8 cellular contexts compared by ENCODE assay signal in genomic region chr11:68751331-68751856, GRCh38. TPM values are rescaled to one million over a fixed set of nuclear protein-coding genes. Genes with fewer than 3 reads are reported as not detected.
DNase-seq lines count a peak whose midpoint lies in the region; ATAC-seq, FAIRE-seq and TF ChIP-seq lines count a peak whose summit lies in the region.

TESMIN (minus strand) TSS chr11:68751520; CDS start chr11:68750660, 860 bp downstream.

- peak within 1 kb of the TSS in 1 of 2 donors; percentile 89 for H3K27ac Mint-ChIP-seq in activated naive CD4-positive, alpha-beta T cell treated with anti-CD3 and anti-CD28 coated beads, Interleukin-2, amount 50 U/mL, for 72 hours

- TF ChIP-seq POLR2A in GM18526 (IDR thresholded peaks at IDR 0.05; ENCODE audit: extremely low read depth, insufficient read length), result peak; percentile 34
- TF ChIP-seq POLR2A in prostate gland (IDR thresholded peaks at IDR 0.05), result peak; percentile 49

- no peaks in the 10 kb centered on the region for H3K36me3 ChIP-seq in prostate gland

- DNase-seq in MV-4-11 (lab: John Stamatoyannopoulos, UW) (peak; percentile 79), SW 1271 (lab: John Stamatoyannopoulos, UW) (peak; percentile 67 to 79), Right ventricle myocardium superior (peak; percentile 92), prostate gland (ENCODE audit: low spot score) (peak; percentile 95), urothelium cell line (ENCODE audit: low spot score) (peak; percentile 82), SK-N-DZ (ENCODE audit: low spot score) (no peak)
- peak; percentile 88 to 96 for DNase-seq in activated naive CD4-positive, alpha-beta T cell treated with anti-CD3 and anti-CD28 coated beads, Interleukin-2, amount 50 U/mL, for 72 hours (ENCODE audit: low spot score in 2 of 2)

- no peaks in the 10 kb centered on the region for H3K9me3 Mint-ChIP-seq in activated naive CD4-positive, alpha-beta T cell treated with anti-CD3 and anti-CD28 coated beads, Interleukin-2, amount 50 U/mL, for 72 hours

- no peak for TF ChIP-seq CTCF in prostate gland (IDR thresholded peaks at IDR 0.05)

- H3K9me3 ChIP-seq in prostate gland, result no peaks in the 10 kb centered on the region

- no peak for FAIRE-seq in urothelium cell line (lab: Jason Lieb, UNC)

- H3K4me1 ChIP-seq in prostate gland (replicated peaks), result no peaks in the 10 kb centered on the region

- no peaks in the 10 kb centered on the region for H3K27me3 ChIP-seq in prostate gland (replicated peaks; ENCODE audit: insufficient read depth)

- H3K27ac ChIP-seq in prostate gland, result peak within 1 kb of the TSS; percentile 51 to 71

- peak within 1 kb of the TSS; percentile 53 to 67 for H3K4me3 ChIP-seq in prostate gland

- 5% methylated on average over 32 of the region's 42 CpGs for WGBS in prostate gland

- intact Hi-C loops in Right ventricle myocardium superior (cut with DNase I) (no loop called here), prostate gland (cut with DNase I) (no loop called here)

- no peaks in the 10 kb centered on the region for H3K36me3 Mint-ChIP-seq in activated naive CD4-positive, alpha-beta T cell treated with anti-CD3 and anti-CD28 coated beads, Interleukin-2, amount 50 U/mL, for 72 hours

- ATAC-seq in activated naive CD4-positive, alpha-beta T cell treated with anti-CD3 and anti-CD28 coated beads, Interleukin-2, amount 50 U/mL, for 72 hours, result peak; percentile 91 to 95
- ATAC-seq in Right ventricle myocardium superior (ENCODE audit: poor library complexity), result peak; percentile 95

RNA-seq across cellular contexts. Expression of gene TESMIN, which starts in this region (rescaled TPM):
- 1 to 10 TPM; 6.3 to 8.8 TPM for total RNA-seq in activated naive CD4-positive, alpha-beta T cell treated with anti-CD3 and anti-CD28 coated beads, Interleukin-2, amount 50 U/mL, for 72 hours
- total RNA-seq in Right ventricle myocardium superior, result 0.46 TPM
- 10 to 100 TPM; 20.6 to 24.5 TPM for total RNA-seq in prostate gland
- polyA plus RNA-seq in SK-N-DZ (2014; cell fraction: cytosol; rRNA removed), result not detected in 2 replicates
- 0.17 TPM in 1 of 2 replicates, not detected in the other for polyA plus RNA-seq in SK-N-DZ (2014; cell fraction: nucleus; rRNA removed)

Comparison
In these comparisons a context has a peak if more than half of its experiments do, and no peak if none do; other contexts are left out.
1. Peak in DNase-seq and ATAC-seq in Right ventricle myocardium superior; RNA of the gene not detected or under 1 TPM.